1 cellular context compared by ENCODE assay signal in genomic region chr1:178727014-178727895, GRCh38.
A peak's percentile ranks its signal among the peaks of the same experiment; 100 is the strongest.
TF ChIP-seq lines count a peak whose summit lies in the region.

No MANE protein-coding gene starts in this region.

TF ChIP-seq in K562, 482 proteins besides CTCF, POLR2A, EP300 and RAD21 (continued from another document):
- TF ChIP-seq, protein P1, sequence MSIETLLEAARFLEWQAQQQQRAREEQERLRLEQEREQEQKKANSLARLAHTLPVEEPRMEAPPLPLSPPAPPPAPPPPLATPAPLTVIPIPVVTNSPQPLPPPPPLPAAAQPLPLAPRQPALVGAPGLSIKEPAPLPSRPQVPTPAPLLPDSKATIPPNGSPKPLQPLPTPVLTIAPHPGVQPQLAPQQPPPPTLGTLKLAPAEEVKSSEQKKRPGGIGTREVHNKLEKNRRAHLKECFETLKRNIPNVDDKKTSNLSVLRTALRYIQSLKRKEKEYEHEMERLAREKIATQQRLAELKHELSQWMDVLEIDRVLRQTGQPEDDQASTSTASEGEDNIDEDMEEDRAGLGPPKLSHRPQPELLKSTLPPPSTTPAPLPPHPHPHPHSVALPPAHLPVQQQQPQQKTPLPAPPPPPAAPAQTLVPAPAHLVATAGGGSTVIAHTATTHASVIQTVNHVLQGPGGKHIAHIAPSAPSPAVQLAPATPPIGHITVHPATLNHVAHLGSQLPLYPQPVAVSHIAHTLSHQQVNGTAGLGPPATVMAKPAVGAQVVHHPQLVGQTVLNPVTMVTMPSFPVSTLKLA (conservative IDR thresholded peaks at IDR 0.05) = no peak
- TF ChIP-seq MTA1 (IDR thresholded peaks at IDR 0.05; ENCODE audit: borderline replicate concordance) = no peak
- no peak for TF ChIP-seq ZNF75A (CRISPR knock-in tag; IDR thresholded peaks at IDR 0.05)
- TF ChIP-seq, protein P2, sequence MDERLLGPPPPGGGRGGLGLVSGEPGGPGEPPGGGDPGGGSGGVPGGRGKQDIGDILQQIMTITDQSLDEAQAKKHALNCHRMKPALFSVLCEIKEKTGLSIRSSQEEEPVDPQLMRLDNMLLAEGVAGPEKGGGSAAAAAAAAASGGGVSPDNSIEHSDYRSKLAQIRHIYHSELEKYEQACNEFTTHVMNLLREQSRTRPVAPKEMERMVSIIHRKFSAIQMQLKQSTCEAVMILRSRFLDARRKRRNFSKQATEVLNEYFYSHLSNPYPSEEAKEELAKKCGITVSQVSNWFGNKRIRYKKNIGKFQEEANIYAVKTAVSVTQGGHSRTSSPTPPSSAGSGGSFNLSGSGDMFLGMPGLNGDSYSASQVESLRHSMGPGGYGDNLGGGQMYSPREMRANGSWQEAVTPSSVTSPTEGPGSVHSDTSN (CRISPR knock-in tag; IDR thresholded peaks at IDR 0.05; ENCODE audit: low read depth) = no peak
- TF ChIP-seq, protein P2 (tag; conservative IDR thresholded peaks at IDR 0.05; ENCODE audit: low read depth) = 0 out of 2 replicates have a peak, but pooled peaks have one; percentile 8
- no peak for TF ChIP-seq PRMT5 (CRISPR knock-in tag; IDR thresholded peaks at IDR 0.05)
- TF ChIP-seq, protein P3, sequence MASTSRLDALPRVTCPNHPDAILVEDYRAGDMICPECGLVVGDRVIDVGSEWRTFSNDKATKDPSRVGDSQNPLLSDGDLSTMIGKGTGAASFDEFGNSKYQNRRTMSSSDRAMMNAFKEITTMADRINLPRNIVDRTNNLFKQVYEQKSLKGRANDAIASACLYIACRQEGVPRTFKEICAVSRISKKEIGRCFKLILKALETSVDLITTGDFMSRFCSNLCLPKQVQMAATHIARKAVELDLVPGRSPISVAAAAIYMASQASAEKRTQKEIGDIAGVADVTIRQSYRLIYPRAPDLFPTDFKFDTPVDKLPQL (IDR thresholded peaks at IDR 0.05; ENCODE audit: extremely low read depth, insufficient read length) = no peak
- TF ChIP-seq L3MBTL2 (IDR thresholded peaks at IDR 0.05) = no peak
- no peak for TF ChIP-seq SMARCE1 (IDR thresholded peaks at IDR 0.05)
- no peak for TF ChIP-seq SIN3A (IDR thresholded peaks at IDR 0.05; ENCODE audit: borderline replicate concordance in 2 of 2, control insufficient read depth in 1 of 2, low read depth in 2 of 2, low read length in 2 of 2)
- peak; percentile 61; the same call in 1 of the 2 replicates for TF ChIP-seq ATF7 (IDR thresholded peaks at IDR 0.05)
- no peak for TF ChIP-seq ATF1 (CRISPR knock-in tag; IDR thresholded peaks at IDR 0.05)
- TF ChIP-seq ATF1 (tag; IDR thresholded peaks at IDR 0.05) = peak; percentile 53
- TF ChIP-seq NR3C1 (CRISPR knock-in tag; IDR thresholded peaks at IDR 0.05) = no peak
